Comparison of ENCODE assay signal across 26 cellular contexts in the genomic region with DNA sequence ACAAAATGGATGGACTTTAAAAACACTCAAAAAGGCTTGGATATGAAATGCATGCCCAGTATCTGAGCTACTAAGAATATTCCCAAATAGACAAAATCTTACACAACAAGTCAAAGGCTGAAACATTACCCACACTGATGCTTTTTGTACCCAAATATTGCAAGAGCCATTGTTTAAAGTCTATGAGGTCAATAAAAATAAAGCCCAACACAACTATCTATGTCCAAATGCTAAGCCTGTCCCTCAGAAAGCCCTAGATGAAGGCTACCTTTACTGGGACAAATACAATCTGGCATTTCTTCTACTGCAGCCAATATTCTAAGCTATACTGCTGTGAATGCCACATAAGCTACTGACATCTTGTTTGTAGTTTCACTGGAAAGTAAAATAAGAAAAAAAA.
"Had no signal": no experiment of that assay in that cellular context is flagged by ENCODE, and none has a peak within 500 bp of the region (broad histone marks: within the 10 kb centered on the region; RNA-seq: fewer than 3 reads in every experiment).

No MANE protein-coding gene starts in this region.

- H3K27me3 ChIP-seq: brain microvascular endothelial cell, esophagus squamous epithelium, gastroesophageal sphincter had no signal

- FAIRE-seq: astrocyte had no signal

- H3K4me1 ChIP-seq: esophagus squamous epithelium, gastroesophageal sphincter had no signal

- ATAC-seq: activated CD4-positive, alpha-beta T cell treated with anti-CD3 and anti-CD28 coated beads for 36 hours; activated T-cell treated with anti-CD3 and anti-CD28 coated beads, Interleukin-2, amount 50 U/mL, for 72 hours; effector memory CD8-positive, alpha-beta T cell; gastroesophageal sphincter had no signal

- DNase-seq: activated CD4-positive, alpha-beta memory T cell treated with anti-CD3 and anti-CD28 coated beads, Interleukin-2, amount 10 ng/mL, durations not matched to agents 7 days and 5 days; activated CD4-positive, alpha-beta T cell treated with anti-CD3 and anti-CD28 coated beads for 36 hours; activated CD4-positive, alpha-beta T cell treated with anti-CD3 and anti-CD28 coated beads, Interleukin-2, amount 10 ng/mL, durations not matched to agents 7 days and 5 days; activated CD4-positive, alpha-beta T cell treated with anti-CD3 and anti-CD28 coated beads, Interleukin-2, amount 50 U/mL, for 4 hours; activated CD4-positive, CD25-positive, alpha-beta regulatory T cell; activated CD4-positive, CD25-positive, alpha-beta regulatory T cell treated with anti-CD3 and anti-CD28 coated beads, Interleukin-2, amount 50 U/mL, for 72 hours; activated CD8-positive, alpha-beta memory T cell treated with anti-CD3 and anti-CD28 coated beads, Interleukin-2, amount 50 U/mL, for 48 hours; activated gamma-delta T cell; activated naive CD4-positive, alpha-beta T cell; activated naive CD4-positive, alpha-beta T cell treated with anti-CD3 and anti-CD28 coated beads, Interleukin-2, amount 50 U/mL, for 16 hours; activated T-cell treated with anti-CD3 and anti-CD28 coated beads for 4 hours; activated T-cell treated with anti-CD3 and anti-CD28 coated beads, Interleukin-2, amount 50 U/mL, for 24 hours; activated T-cell treated with anti-CD3 and anti-CD28 coated beads, Interleukin-2, amount 50 U/mL, for 72 hours; amniotic stem cell; anterior cingulate cortex; brain microvascular endothelial cell; dermis blood vessel endothelial cell; effector CD4-positive, alpha-beta T cell; effector memory CD8-positive, alpha-beta T cell; esophagus squamous epithelium; foreskin melanocyte; T-helper 2 cell had no signal

- H3K27ac ChIP-seq: brain microvascular endothelial cell, coronary artery, epithelial cell of prostate, esophagus squamous epithelium, gastroesophageal sphincter had no signal

- H3K4me3 ChIP-seq: coronary artery, esophagus squamous epithelium, gastroesophageal sphincter had no signal

- H3K9me3 ChIP-seq: esophagus squamous epithelium, gastroesophageal sphincter had no signal

- H3K36me3 ChIP-seq: brain microvascular endothelial cell had no signal
